In the genomic region with DNA sequence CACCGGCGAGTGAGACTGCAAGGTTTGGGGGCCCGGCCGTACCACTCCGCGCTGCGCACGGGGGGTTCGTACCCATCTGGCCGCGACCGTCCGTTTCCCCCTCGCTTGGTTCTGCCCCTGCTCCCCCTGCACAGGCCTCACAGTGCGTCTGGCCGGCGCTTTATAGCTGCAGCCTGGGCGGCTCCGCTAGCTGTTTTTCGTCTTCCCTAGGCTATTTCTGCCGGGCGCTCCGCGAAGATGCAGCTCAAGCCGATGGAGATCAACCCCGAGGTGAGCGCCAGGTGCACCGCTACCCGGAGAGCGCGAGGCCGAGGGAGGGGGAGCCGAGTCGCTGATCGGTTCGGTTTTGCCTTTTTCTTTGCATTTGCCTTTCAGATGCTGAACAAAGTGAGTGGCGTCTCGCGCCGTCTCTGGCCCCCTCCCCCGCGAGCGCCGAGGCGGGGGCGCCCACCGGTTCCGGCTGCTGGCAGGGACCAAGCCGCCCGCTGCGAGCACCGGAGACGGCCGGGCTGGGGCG, we compare ENCODE assay signal across 8 cellular contexts. TPM values are rescaled to one million over a fixed set of nuclear protein-coding genes. Genes with fewer than 3 reads are reported as not detected.
DNase-seq lines count a peak whose midpoint lies in the region; ATAC-seq and TF ChIP-seq lines count a peak whose summit lies in the region.

A gene (plus strand): TSS at position 189 of the 517 bp plus-strand sequence. CDS start 49 bp downstream, at position 238.

- H3K27ac ChIP-seq in muscle layer of duodenum (ENCODE audit: low read length), result no peak within 1 kb of the TSS
- peak within 1 kb of the TSS; percentile 17 for H3K27ac ChIP-seq in vagina

- TF ChIP-seq CTCF in vagina (IDR thresholded peaks at IDR 0.05), result no peak

- no peak for TF ChIP-seq POLR2A in vagina (IDR thresholded peaks at IDR 0.05)

- intact Hi-C loops in vagina (cut with DNase I), result no loop called here

- CTCF ChIA-PET in activated CD8-positive, alpha-beta T cell treated with anti-CD3 and anti-CD28 coated beads, Interleukin-2, amount 10 ng/mL, durations not matched to agents 7 days and 5 days (lab: Charles Lee), result no interaction called here

- peak within 1 kb of the TSS; percentile 22 to 77 for H3K4me3 ChIP-seq in muscle layer of duodenum (ENCODE audit: low read depth in 1 of 2, low read length in 2 of 2)
- H3K4me3 ChIP-seq in vagina, result peak within 1 kb of the TSS; percentile 45 to 55

- peaks cover 17% of the 10 kb centered on the region for H3K27me3 ChIP-seq in muscle layer of duodenum (ENCODE audit: low read depth, low read length)
- no peaks in the 10 kb centered on the region for H3K27me3 ChIP-seq in vagina

- ATAC-seq in activated CD8-positive, alpha-beta T cell treated with anti-CD3 and anti-CD28 coated beads, Interleukin-2, amount 10 ng/mL, durations not matched to agents 7 days and 5 days, result peak; percentile 39

- H3K36me3 Mint-ChIP-seq in activated CD8-positive, alpha-beta T cell treated with anti-CD3 and anti-CD28 coated beads, Interleukin-2, amount 10 ng/mL, durations not matched to agents 7 days and 5 days (ENCODE audit: low read depth), result no peaks in the 10 kb centered on the region

- no peak within 1 kb of the TSS for H3K27ac Mint-ChIP-seq in activated CD8-positive, alpha-beta T cell treated with anti-CD3 and anti-CD28 coated beads, Interleukin-2, amount 10 ng/mL, durations not matched to agents 7 days and 5 days

- H3K27me3 Mint-ChIP-seq in activated CD8-positive, alpha-beta T cell treated with anti-CD3 and anti-CD28 coated beads, Interleukin-2, amount 10 ng/mL, durations not matched to agents 7 days and 5 days (ENCODE audit: low read depth), result peaks cover 35% of the 10 kb centered on the region

- POLR2A ChIA-PET in activated CD8-positive, alpha-beta T cell treated with anti-CD3 and anti-CD28 coated beads, Interleukin-2, amount 10 ng/mL, durations not matched to agents 7 days and 5 days (lab: Charles Lee), result no interaction called here

- no peaks in the 10 kb centered on the region for H3K9me3 Mint-ChIP-seq in activated CD8-positive, alpha-beta T cell treated with anti-CD3 and anti-CD28 coated beads, Interleukin-2, amount 10 ng/mL, durations not matched to agents 7 days and 5 days (ENCODE audit: insufficient read depth)

- DNase-seq in Daoy (ENCODE audit: low read depth) (peak; percentile 97), GOT3 (lab: John Stamatoyannopoulos, UW) (peak; percentile 65), NCI-H146 (lab: John Stamatoyannopoulos, UW) (peak; percentile 97), fibroblast of peridontal ligament (ENCODE audit: extremely low read depth) (peak; percentile 56), vagina (ENCODE audit: extremely low spot score in 2 of 2) (no peak), NK-92 (lab: John Stamatoyannopoulos, UW; ENCODE audit: unreplicated experiment) (no peak)
- DNase-seq in activated CD8-positive, alpha-beta T cell treated with anti-CD3 and anti-CD28 coated beads, Interleukin-2, amount 10 ng/mL, durations not matched to agents 7 days and 5 days, result no peak

- H3K4me1 ChIP-seq in muscle layer of duodenum (ENCODE audit: control insufficient read depth in 1 of 2, insufficient read depth in 2 of 2, low read length in 2 of 2) (peaks cover 0 to 15% of the 10 kb centered on the region in 2 donors), vagina (peaks cover 22% of the 10 kb centered on the region)

- H3K4me3 Mint-ChIP-seq in activated CD8-positive, alpha-beta T cell treated with anti-CD3 and anti-CD28 coated beads, Interleukin-2, amount 10 ng/mL, durations not matched to agents 7 days and 5 days, result peak within 1 kb of the TSS; percentile 27

- H3K36me3 ChIP-seq in muscle layer of duodenum (ENCODE audit: control insufficient read depth in 1 of 2, insufficient read depth in 2 of 2, low read length in 2 of 2) (no peaks in the 10 kb centered on the region), vagina (peaks cover 0 to 3% of the 10 kb centered on the region in 2 donors)

- peaks cover 5% of the 10 kb centered on the region for H3K4me1 Mint-ChIP-seq in activated CD8-positive, alpha-beta T cell treated with anti-CD3 and anti-CD28 coated beads, Interleukin-2, amount 10 ng/mL, durations not matched to agents 7 days and 5 days (ENCODE audit: low read depth)

- H3K9me3 ChIP-seq in muscle layer of duodenum (ENCODE audit: control insufficient read depth in 1 of 2, low read length in 2 of 2) (no peaks in the 10 kb centered on the region), vagina (no peaks in the 10 kb centered on the region)

RNA-seq across cellular contexts. Expression of the gene that starts here (rescaled TPM):
- total RNA-seq in Daoy (2014; rRNA removed; shearing (Covaris generic)), result 1,753 and 1,896 TPM in 2 replicates
- total RNA-seq in activated CD8-positive, alpha-beta T cell treated with anti-CD3 and anti-CD28 coated beads, Interleukin-2, amount 10 ng/mL, durations not matched to agents 7 days and 5 days, result under 1 TPM; 0.34 to 0.37 TPM
- 174 TPM for total RNA-seq in vagina

Comparison
In these comparisons a context has a peak if more than half of its experiments do, and no peak if none do; other contexts are left out.
1. RNA of the gene that starts here (total RNA-seq): 1,753 to 1,896 TPM in Daoy and 174 TPM in vagina (single experiment); 0.34 to 0.37 TPM in activated CD8-positive, alpha-beta T cell treated with anti-CD3 and anti-CD28 coated beads, Interleukin-2, amount 10 ng/mL, durations not matched to agents 7 days and 5 days; every median in the first group is over 100 times any median in the second.
2. RNA of the gene that starts here (total RNA-seq): 1,753 to 1,896 TPM in Daoy; 174 TPM in vagina (single experiment); every median in the first group is over 10 times any median in the second.
3. Peak in ATAC-seq in activated CD8-positive, alpha-beta T cell treated with anti-CD3 and anti-CD28 coated beads, Interleukin-2, amount 10 ng/mL, durations not matched to agents 7 days and 5 days; RNA of the gene not detected or under 1 TPM.
4. DNase-seq: peak in Daoy (single experiment), GOT3 (single experiment), NCI-H146 (single experiment) and fibroblast of peridontal ligament (single experiment); none in activated CD8-positive, alpha-beta T cell treated with anti-CD3 and anti-CD28 coated beads, Interleukin-2, amount 10 ng/mL, durations not matched to agents 7 days and 5 days (single experiment), vagina (0 of 2) and NK-92 (single experiment).